In genomic region chr17:49588312-49588711, GRCh38 we compare ENCODE assay signal across 16 cellular contexts. TPM values are rescaled to one million over a fixed set of nuclear protein-coding genes. Genes with fewer than 3 reads are reported as not detected.
DNase-seq lines count a peak whose midpoint lies in the region; ATAC-seq and TF ChIP-seq lines count a peak whose summit lies in the region.
"Had no signal": no experiment of that assay in that cellular context is flagged by ENCODE, and none has a peak within 500 bp of the region (broad histone marks: within the 10 kb centered on the region; RNA-seq: fewer than 3 reads in every experiment).

No MANE protein-coding gene starts in this region.

- peaks cover 27% of the 10 kb centered on the region for H3K36me3 ChIP-seq in left ventricle myocardium inferior

- intact Hi-C loops in Right ventricle myocardium superior (cut with DNase I) (no loop called here), left ventricle myocardium inferior (cut with micrococcal nuclease) (no loop called here), sciatic nerve (cut with DNase I) (no loop called here)

- H3K27me3 ChIP-seq in left ventricle myocardium inferior (ENCODE audit: low read depth) = no peaks in the 10 kb centered on the region
- H3K27me3 ChIP-seq: BLaER1 treated with 17β-estradiol and CSF1 and Interleukin-3, amounts not matched to agents 10 nM and 100 nM had no signal

- TF ChIP-seq CTCF in left ventricle myocardium inferior (IDR thresholded peaks at IDR 0.05; ENCODE audit: borderline replicate concordance) (no peak), coronary artery (IDR thresholded peaks at IDR 0.05) (no peak)

- H3K4me3 ChIP-seq in left ventricle myocardium inferior = no peak overlapping the region
- no peak overlapping the region for H3K4me3 ChIP-seq in coronary artery
- H3K4me3 ChIP-seq: BLaER1 treated with 17β-estradiol and CSF1 and Interleukin-3, amounts not matched to agents 10 nM and 100 nM; PC-9 had no signal

- no peaks in the 10 kb centered on the region for H3K4me1 ChIP-seq in left ventricle myocardium inferior

- DNase-seq in Right ventricle myocardium superior (no peak), left ventricle myocardium inferior (no peak), coronary artery (ENCODE audit: low spot score) (no peak), sciatic nerve (ENCODE audit: low spot score) (no peak), NCI-H526 (lab: John Stamatoyannopoulos, UW) (no peak), AG20443 (ENCODE audit: low spot score) (no peak), NCI-H2107 treated with DMSO at 0.1 percent for 48 hours (lab: John Stamatoyannopoulos, UW; ENCODE audit: unreplicated experiment) (no peak)
- DNase-seq: 8988T, NCI-H1048, NCI-H187, NCI-H446, NCI-H748 treated with DMSO at 0.1 percent for 48 hours, PC-9 had no signal

- ATAC-seq in Right ventricle myocardium superior (ENCODE audit: poor library complexity) (peak; percentile 11), sciatic nerve (peak; percentile 11), GM18511 (IDR thresholded peaks at IDR 0.05; ENCODE audit: unreplicated experiment) (no peak)
- ATAC-seq: Right ventricle myocardium inferior had no signal

- no peak overlapping the region for H3K27ac ChIP-seq in left ventricle myocardium inferior (replicated peaks)
- peak overlapping the region; percentile 6 to 83 for H3K27ac ChIP-seq in coronary artery
- H3K27ac ChIP-seq: BLaER1 treated with 17β-estradiol and CSF1 and Interleukin-3, amounts not matched to agents 10 nM and 100 nM; PC-9 had no signal

- no peaks in the 10 kb centered on the region for H3K9me3 ChIP-seq in left ventricle myocardium inferior (replicated peaks)
- H3K9me3 ChIP-seq: BLaER1 treated with 17β-estradiol and CSF1 and Interleukin-3, amounts not matched to agents 10 nM and 100 nM had no signal

RNA-seq across cellular contexts. Expression of gene NXPH3, which starts 12.6 kb away (rescaled TPM):
- total RNA-seq in Right ventricle myocardium superior (3.7 TPM), left ventricle myocardium inferior (4.0 TPM), sciatic nerve (17.0 TPM)
- total RNA-seq: PC-9 had no signal
